21 cellular contexts compared by ENCODE assay signal in the genomic region with DNA sequence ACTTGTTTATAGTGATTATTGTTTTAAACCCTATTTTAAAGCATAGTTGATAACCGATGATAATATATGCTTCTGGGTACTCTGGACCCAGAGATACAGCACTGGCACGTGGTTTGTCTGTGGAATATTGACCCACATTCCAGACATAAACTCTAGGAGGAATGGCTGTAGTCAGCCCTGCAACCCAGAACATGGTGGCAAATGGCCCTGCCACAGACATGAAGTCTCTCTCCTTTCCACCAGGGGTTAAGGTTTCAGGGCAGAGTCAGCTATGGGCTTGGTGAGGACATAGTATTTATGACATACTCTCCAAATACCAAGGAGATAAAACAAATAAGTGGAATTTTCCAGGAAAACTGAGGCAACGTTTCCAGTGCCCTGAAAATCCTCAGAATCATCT.
DNase-seq lines count a peak whose midpoint lies in the region; ATAC-seq and TF ChIP-seq lines count a peak whose summit lies in the region.
"Had no signal": no experiment of that assay in that cellular context is flagged by ENCODE, and none has a peak within 500 bp of the region (broad histone marks: within the 10 kb centered on the region; RNA-seq: fewer than 3 reads in every experiment).

No MANE protein-coding gene starts in this region.

- in situ Hi-C loops in KBM-7 (cut with MboI; ENCODE audit: low pct_unique_long_range_greater_than_20kb, low sequenced_read_pairs), result no loop called here

- no peak for ATAC-seq in GM19463 (IDR thresholded peaks at IDR 0.05; ENCODE audit: unreplicated experiment)
- ATAC-seq: Panc1 had no signal

- DNase-seq in AG08395 (ENCODE audit: low spot score) (peak; percentile 11), HuH-7 (ENCODE audit: low spot score) (peak; percentile 28), fibroblast of villous mesenchyme (ENCODE audit: low read depth) (peak; percentile 39), myocyte (ENCODE audit: low read depth) (peak; percentile 58), T-helper 2 cell (no peak), KBM-7 (no peak), GOT3 (lab: John Stamatoyannopoulos, UW) (no peak)
- DNase-seq: 8988T; ACHN; CD4-positive, alpha-beta T cell; MM.1S; NCI-H1048; NCI-H1417; NCI-H1694; NCI-H2029 treated with DMSO at 0.1 percent for 48 hours; NCI-H446 treated with DMSO at 0.1 percent for 48 hours; NCI-H526; SHP77 had no signal

- no peak for TF ChIP-seq CTCF in fibroblast of villous mesenchyme (IDR thresholded peaks at IDR 0.05; ENCODE audit: insufficient read depth, low read depth, low read length)

- no peak overlapping the region for H3K4me3 ChIP-seq in fibroblast of villous mesenchyme (ENCODE audit: low read depth, low read length)
- H3K4me3 ChIP-seq: BLaER1 had no signal

Comparison
In these comparisons a context has a peak if more than half of its experiments do, and no peak if none do; other contexts are left out.
1. DNase-seq: peak in AG08395 (single experiment), HuH-7 (single experiment), fibroblast of villous mesenchyme (single experiment) and myocyte (single experiment); none in T-helper 2 cell (0 of 5), KBM-7 (single experiment) and GOT3 (single experiment).